2 cellular contexts compared by ENCODE assay signal in the genomic region with DNA sequence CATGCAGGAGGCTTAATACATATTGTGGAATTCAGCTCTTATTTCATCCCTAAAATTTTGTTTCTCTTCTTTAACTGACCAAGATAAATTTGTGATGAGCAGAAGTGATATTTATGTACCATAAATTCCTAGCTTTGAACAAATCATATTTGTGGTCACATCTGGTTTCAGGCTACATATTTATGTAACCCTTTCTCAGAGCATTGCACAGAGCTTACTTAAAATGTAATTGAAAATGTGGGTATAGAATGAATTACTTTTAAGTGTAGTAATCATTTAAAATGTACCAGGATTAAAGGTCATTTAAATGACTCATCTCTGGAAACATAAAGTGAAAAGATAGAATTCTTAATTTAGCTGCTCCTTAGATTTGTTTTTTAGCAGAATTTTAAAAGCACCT.
TF ChIP-seq lines count a peak whose summit lies in the region.

No MANE protein-coding gene starts in this region.

TF ChIP-seq in SK-N-SH treated with all-trans-retinoic acid at 6 μM for 48 hours, 23 proteins besides CTCF, POLR2A, EP300 and RAD21 (continued from another document):
- TF ChIP-seq, protein P1, sequence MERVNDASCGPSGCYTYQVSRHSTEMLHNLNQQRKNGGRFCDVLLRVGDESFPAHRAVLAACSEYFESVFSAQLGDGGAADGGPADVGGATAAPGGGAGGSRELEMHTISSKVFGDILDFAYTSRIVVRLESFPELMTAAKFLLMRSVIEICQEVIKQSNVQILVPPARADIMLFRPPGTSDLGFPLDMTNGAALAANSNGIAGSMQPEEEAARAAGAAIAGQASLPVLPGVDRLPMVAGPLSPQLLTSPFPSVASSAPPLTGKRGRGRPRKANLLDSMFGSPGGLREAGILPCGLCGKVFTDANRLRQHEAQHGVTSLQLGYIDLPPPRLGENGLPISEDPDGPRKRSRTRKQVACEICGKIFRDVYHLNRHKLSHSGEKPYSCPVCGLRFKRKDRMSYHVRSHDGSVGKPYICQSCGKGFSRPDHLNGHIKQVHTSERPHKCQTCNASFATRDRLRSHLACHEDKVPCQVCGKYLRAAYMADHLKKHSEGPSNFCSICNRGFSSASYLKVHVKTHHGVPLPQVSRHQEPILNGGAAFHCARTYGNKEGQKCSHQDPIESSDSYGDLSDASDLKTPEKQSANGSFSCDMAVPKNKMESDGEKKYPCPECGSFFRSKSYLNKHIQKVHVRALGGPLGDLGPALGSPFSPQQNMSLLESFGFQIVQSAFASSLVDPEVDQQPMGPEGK (CRISPR knock-in tag; IDR thresholded peaks at IDR 0.05; ENCODE audit: borderline replicate concordance), result peak; percentile 91; the same call in 1 of the 2 replicates
- TF ChIP-seq ESRRG (CRISPR knock-in tag; IDR thresholded peaks at IDR 0.05) (no peak), ZNF565 (CRISPR knock-in tag; conservative IDR thresholded peaks at IDR 0.05; ENCODE audit: low read depth) (no peak), ZFP3 (CRISPR knock-in tag; IDR thresholded peaks at IDR 0.05) (no peak), TOX (CRISPR knock-in tag; IDR thresholded peaks at IDR 0.05; ENCODE audit: borderline replicate concordance) (peak; percentile 79; the same call in 1 of the 2 replicates), SNAI2 (CRISPR knock-in tag; IDR thresholded peaks at IDR 0.05) (no peak), ZC3H10 (CRISPR knock-in tag; IDR thresholded peaks at IDR 0.05) (peak; percentile 55; the same call in 1 of the 2 replicates), ISL1 (CRISPR knock-in tag; IDR thresholded peaks at IDR 0.05) (peak; percentile 82)
TF ChIP-seq in SK-N-SH treated with all-trans-retinoic acid at 6 μM for 48 hours: peak in this region for 5.

TF ChIP-seq in WTC11, 78 proteins besides CTCF, POLR2A, EP300 and RAD21:
- TF ChIP-seq, protein P2, sequence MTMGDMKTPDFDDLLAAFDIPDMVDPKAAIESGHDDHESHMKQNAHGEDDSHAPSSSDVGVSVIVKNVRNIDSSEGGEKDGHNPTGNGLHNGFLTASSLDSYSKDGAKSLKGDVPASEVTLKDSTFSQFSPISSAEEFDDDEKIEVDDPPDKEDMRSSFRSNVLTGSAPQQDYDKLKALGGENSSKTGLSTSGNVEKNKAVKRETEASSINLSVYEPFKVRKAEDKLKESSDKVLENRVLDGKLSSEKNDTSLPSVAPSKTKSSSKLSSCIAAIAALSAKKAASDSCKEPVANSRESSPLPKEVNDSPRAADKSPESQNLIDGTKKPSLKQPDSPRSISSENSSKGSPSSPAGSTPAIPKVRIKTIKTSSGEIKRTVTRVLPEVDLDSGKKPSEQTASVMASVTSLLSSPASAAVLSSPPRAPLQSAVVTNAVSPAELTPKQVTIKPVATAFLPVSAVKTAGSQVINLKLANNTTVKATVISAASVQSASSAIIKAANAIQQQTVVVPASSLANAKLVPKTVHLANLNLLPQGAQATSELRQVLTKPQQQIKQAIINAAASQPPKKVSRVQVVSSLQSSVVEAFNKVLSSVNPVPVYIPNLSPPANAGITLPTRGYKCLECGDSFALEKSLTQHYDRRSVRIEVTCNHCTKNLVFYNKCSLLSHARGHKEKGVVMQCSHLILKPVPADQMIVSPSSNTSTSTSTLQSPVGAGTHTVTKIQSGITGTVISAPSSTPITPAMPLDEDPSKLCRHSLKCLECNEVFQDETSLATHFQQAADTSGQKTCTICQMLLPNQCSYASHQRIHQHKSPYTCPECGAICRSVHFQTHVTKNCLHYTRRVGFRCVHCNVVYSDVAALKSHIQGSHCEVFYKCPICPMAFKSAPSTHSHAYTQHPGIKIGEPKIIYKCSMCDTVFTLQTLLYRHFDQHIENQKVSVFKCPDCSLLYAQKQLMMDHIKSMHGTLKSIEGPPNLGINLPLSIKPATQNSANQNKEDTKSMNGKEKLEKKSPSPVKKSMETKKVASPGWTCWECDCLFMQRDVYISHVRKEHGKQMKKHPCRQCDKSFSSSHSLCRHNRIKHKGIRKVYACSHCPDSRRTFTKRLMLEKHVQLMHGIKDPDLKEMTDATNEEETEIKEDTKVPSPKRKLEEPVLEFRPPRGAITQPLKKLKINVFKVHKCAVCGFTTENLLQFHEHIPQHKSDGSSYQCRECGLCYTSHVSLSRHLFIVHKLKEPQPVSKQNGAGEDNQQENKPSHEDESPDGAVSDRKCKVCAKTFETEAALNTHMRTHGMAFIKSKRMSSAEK (CRISPR knock-in tag; IDR thresholded peaks at IDR 0.05; ENCODE audit: borderline replicate concordance), result no peak
- TF ChIP-seq HMGA2 (CRISPR knock-in tag; IDR thresholded peaks at IDR 0.05) (no peak), ZNF396 (CRISPR knock-in tag; IDR thresholded peaks at IDR 0.05; ENCODE audit: borderline replicate concordance) (no peak), ZNF232 (CRISPR knock-in tag; IDR thresholded peaks at IDR 0.05) (no peak), NR1H2 (CRISPR knock-in tag; IDR thresholded peaks at IDR 0.05) (no peak)
- TF ChIP-seq, protein P3, sequence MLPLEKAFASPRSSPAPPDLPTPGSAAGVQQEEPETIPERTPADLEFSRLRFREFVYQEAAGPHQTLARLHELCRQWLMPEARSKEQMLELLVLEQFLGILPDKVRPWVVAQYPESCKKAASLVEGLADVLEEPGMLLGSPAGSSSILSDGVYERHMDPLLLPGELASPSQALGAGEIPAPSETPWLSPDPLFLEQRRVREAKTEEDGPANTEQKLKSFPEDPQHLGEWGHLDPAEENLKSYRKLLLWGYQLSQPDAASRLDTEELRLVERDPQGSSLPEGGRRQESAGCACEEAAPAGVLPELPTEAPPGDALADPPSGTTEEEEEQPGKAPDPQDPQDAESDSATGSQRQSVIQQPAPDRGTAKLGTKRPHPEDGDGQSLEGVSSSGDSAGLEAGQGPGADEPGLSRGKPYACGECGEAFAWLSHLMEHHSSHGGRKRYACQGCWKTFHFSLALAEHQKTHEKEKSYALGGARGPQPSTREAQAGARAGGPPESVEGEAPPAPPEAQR (CRISPR knock-in tag; IDR thresholded peaks at IDR 0.05), result no peak
